15 cellular contexts compared by ENCODE assay signal in the genomic region with DNA sequence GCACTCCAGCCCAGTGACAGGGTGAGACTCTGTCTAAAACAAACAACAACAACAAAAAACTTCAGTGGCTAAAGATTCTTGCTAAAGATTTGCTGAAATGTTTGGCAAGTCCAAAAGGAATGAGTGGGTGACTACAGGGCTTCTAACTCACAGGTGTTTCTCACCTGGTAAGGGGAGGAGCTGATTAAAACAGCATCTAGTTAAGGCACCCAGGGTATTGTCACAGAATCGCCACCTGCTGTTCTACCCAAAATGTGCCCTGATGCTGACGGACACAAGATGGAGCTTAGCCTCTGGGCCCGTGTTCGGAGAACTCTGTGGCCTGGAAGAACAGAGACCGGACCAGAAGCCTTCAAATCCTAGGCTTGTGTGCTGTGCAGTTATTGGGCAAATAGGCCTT.
A peak's percentile ranks its signal among the peaks of the same experiment; 100 is the strongest.
DNase-seq lines count a peak whose midpoint lies in the region; ATAC-seq, FAIRE-seq and TF ChIP-seq lines count a peak whose summit lies in the region.
"Had no signal": no experiment of that assay in that cellular context is flagged by ENCODE, and none has a peak within 500 bp of the region (broad histone marks: within the 10 kb centered on the region; RNA-seq: fewer than 3 reads in every experiment).

No MANE protein-coding gene starts in this region.

- DNase-seq in DMS 273 (lab: John Stamatoyannopoulos, UW; ENCODE audit: unreplicated experiment) (peak; percentile 48), DMS 273 treated with DMSO at 0.1 percent for 48 hours (lab: John Stamatoyannopoulos, UW) (no peak), H9 (no peak), esophagus muscularis mucosa (ENCODE audit: extremely low spot score) (peak; percentile 77), progenitor cell of endocrine pancreas (ENCODE audit: low spot score, unreplicated experiment) (no peak), T-cell (no peak), HepG2 (ENCODE audit: low spot score) (no peak)
- DNase-seq: AML-193, DMS79 had no signal

- no peak for FAIRE-seq in HepG2 (lab: Jason Lieb, UNC)
- FAIRE-seq: GM12891, H54, HTR-8/SVneo had no signal

- TF ChIP-seq EP300 in esophagus muscularis mucosa (IDR thresholded peaks at IDR 0.05) (no peak), HepG2 (IDR thresholded peaks at IDR 0.05; ENCODE audit: low read depth in 2 of 2, low read length in 2 of 2) (no peak), HepG2 (CRISPR knock-in tag; IDR thresholded peaks at IDR 0.05; ENCODE audit: borderline replicate concordance) (no peak)

- H3K9ac ChIP-seq in H9 (ENCODE audit: extremely low read depth, insufficient read length, low read length) (no peak overlapping the region), HepG2 (ENCODE audit: insufficient read depth, low read depth, low read length) (no peak overlapping the region)
- H3K9ac ChIP-seq: BLaER1 had no signal

- TF ChIP-seq RAD21 in HepG2 (CRISPR knock-in tag; IDR thresholded peaks at IDR 0.05): no peak

- H3K27ac Mint-ChIP-seq in H9 (peak overlapping the region in 2 of 3 experiments; percentile 41 to 62; a peak in 2 of 7 replicates), progenitor cell of endocrine pancreas (peak overlapping the region; percentile 56), T-cell (peak overlapping the region in 1 of 2 donors; percentile 34)

- BruUV-seq in HepG2 (replicated peaks; lab: Mats Ljungman, UMichigan): no TSS peak

- peaks cover 21 to 67% (median 37%) of the 10 kb centered on the region in 3 experiments for H3K36me3 Mint-ChIP-seq in H9 (ENCODE audit: insufficient read depth in 1 of 3, low read depth in 3 of 3)
- H3K36me3 Mint-ChIP-seq in progenitor cell of endocrine pancreas (ENCODE audit: insufficient read depth): peaks cover 28% of the 10 kb centered on the region
- peaks cover 6% of the 10 kb centered on the region for H3K36me3 Mint-ChIP-seq in T-cell

- H3K27me3 Mint-ChIP-seq in H9 (ENCODE audit: low read depth) (peaks cover 3% of the 10 kb centered on the region), progenitor cell of endocrine pancreas (peaks cover under 1% of the 10 kb centered on the region), T-cell (no peaks in the 10 kb centered on the region)

- H3K4me1 Mint-ChIP-seq in H9 (peaks cover 10 to 19% of the 10 kb centered on the region in 2 experiments), progenitor cell of endocrine pancreas (ENCODE audit: low read depth) (no peaks in the 10 kb centered on the region), T-cell (peaks cover 9 to 15% (median 11%) of the 10 kb centered on the region in 3 donors)

- H2AK5ac ChIP-seq in H9 (ENCODE audit: insufficient read length, low read length): no peak overlapping the region

- no peak overlapping the region for H2BK5ac ChIP-seq in H9 (ENCODE audit: insufficient read length, low read length)

- no peak overlapping the region for H3K56ac ChIP-seq in H9 (ENCODE audit: insufficient read length, low read depth, low read length)

- no peak overlapping the region for H3K4ac ChIP-seq in H9 (ENCODE audit: low read depth, low read length)

- no peak overlapping the region for H2BK12ac ChIP-seq in H9 (ENCODE audit: insufficient read length, low read depth, low read length)

- no peaks in the 10 kb centered on the region for H3K4me1 ChIP-seq in H9 (ENCODE audit: insufficient read depth, low read length)
- no peaks in the 10 kb centered on the region for H3K4me1 ChIP-seq in esophagus muscularis mucosa
- peaks cover 26% of the 10 kb centered on the region for H3K4me1 ChIP-seq in HepG2 (ENCODE audit: insufficient read depth, low read length)

- H3T11ph ChIP-seq in H9 (ENCODE audit: low read length): no peak overlapping the region

- no peak overlapping the region for H3K14ac ChIP-seq in H9 (ENCODE audit: insufficient read depth, low read length)

- peak; percentile 12; the same call in 1 of the 3 replicates for TF ChIP-seq CTCF in H9 (conservative IDR thresholded peaks at IDR 0.05)
- TF ChIP-seq CTCF in esophagus muscularis mucosa (IDR thresholded peaks at IDR 0.05): no peak
- TF ChIP-seq CTCF in progenitor cell of endocrine pancreas (IDR thresholded peaks at IDR 0.05; ENCODE audit: unreplicated experiment): no peak
- no peak for TF ChIP-seq CTCF in HepG2 (CRISPR knock-in tag; IDR thresholded peaks at IDR 0.05)

- H3K4me3 ChIP-seq in esophagus muscularis mucosa (no peak overlapping the region), HepG2 (replicated peaks in 1 of 3; ENCODE audit: insufficient read depth in 1 of 3, low read depth in 2 of 3, low read length in 3 of 3) (no peak overlapping the region)
- H3K4me3 ChIP-seq: BLaER1 had no signal

- H3K27ac ChIP-seq in H9 (ENCODE audit: insufficient read length, low read depth, low read length): no peak overlapping the region
- no peak overlapping the region for H3K27ac ChIP-seq in esophagus muscularis mucosa (replicated peaks in 1 of 4)
- H3K27ac ChIP-seq in HepG2 (ENCODE audit: extremely low read length, insufficient read depth, low read length): no peak overlapping the region
- H3K27ac ChIP-seq: 22Rv1, BLaER1 had no signal

- no peaks in the 10 kb centered on the region for H3K23me2 ChIP-seq in H9 (ENCODE audit: insufficient read length, low read depth, low read length, poor library complexity, severe bottlenecking)

- no peaks in the 10 kb centered on the region for H4K20me1 ChIP-seq in H9 (ENCODE audit: control insufficient read depth, insufficient read depth, insufficient read length)
- no peaks in the 10 kb centered on the region for H4K20me1 ChIP-seq in HepG2 (ENCODE audit: insufficient read depth, low read length)

- ATAC-seq in T-cell (replicated peaks in 1 of 4) (no peak), HG03442 (IDR thresholded peaks at IDR 0.05; ENCODE audit: unreplicated experiment) (no peak), HepG2 (no peak)

- peaks cover 8 to 12% of the 10 kb centered on the region in 2 experiments for H3K9me3 Mint-ChIP-seq in H9
- H3K9me3 Mint-ChIP-seq in progenitor cell of endocrine pancreas (ENCODE audit: low read depth): peaks cover 14% of the 10 kb centered on the region
- peaks cover 8 to 18% (median 11%) of the 10 kb centered on the region in 3 donors for H3K9me3 Mint-ChIP-seq in T-cell

- no peak for TF ChIP-seq POLR2A in esophagus muscularis mucosa (IDR thresholded peaks at IDR 0.05; ENCODE audit: low read depth)
- TF ChIP-seq POLR2A in HepG2 (IDR thresholded peaks at IDR 0.05; ENCODE audit: insufficient read depth in 1 of 2, low read depth in 2 of 2, low read length in 2 of 2): no peak

- no peak overlapping the region for H3K4me2 ChIP-seq in H9 (ENCODE audit: insufficient read depth, insufficient read length, low read length)
- no peak overlapping the region for H3K4me2 ChIP-seq in HepG2 (ENCODE audit: low read depth, low read length)
- H3K4me2 ChIP-seq: BLaER1 had no signal

- H3K18ac ChIP-seq in H9 (ENCODE audit: insufficient read length, low read depth, low read length): no peak overlapping the region

- H2BK15ac ChIP-seq in H9 (ENCODE audit: low read depth, low read length): no peak overlapping the region

- H2BK120ac ChIP-seq in H9 (ENCODE audit: low read depth, low read length, poor library complexity, severe bottlenecking): no peak overlapping the region

- no CpG with 5 or more reads among the region's 5 CpGs for WGBS in H9 (ENCODE audit: extremely low coverage, insufficient read length, low lambda C conversion rate)
- WGBS in esophagus muscularis mucosa: 98% methylated on average over 5 of the region's 5 CpGs
- WGBS in HepG2 (ENCODE audit: low lambda C conversion rate): 70% methylated on average over 5 of the region's 5 CpGs

- H4K91ac ChIP-seq in H9 (ENCODE audit: insufficient read length, low read depth, low read length): no peak overlapping the region

- no peaks in the 10 kb centered on the region for H3K9me3 ChIP-seq in H9 (ENCODE audit: control insufficient read depth, low read depth, low read length)
- peaks cover 0 to 20% (median 14%) of the 10 kb centered on the region in 4 donors for H3K9me3 ChIP-seq in esophagus muscularis mucosa
- peaks cover 30% of the 10 kb centered on the region for H3K9me3 ChIP-seq in HepG2 (ENCODE audit: low read length)

- H2AFZ ChIP-seq in H9 (ENCODE audit: low read length) (no peak overlapping the region), HepG2 (ENCODE audit: low read length) (no peak overlapping the region)

- intact Hi-C loops in esophagus muscularis mucosa (cut with DNase I) (no loop called here), HepG2 (cut with micrococcal nuclease; ENCODE audit: unreplicated experiment) (no loop called here)

- no peaks in the 10 kb centered on the region for H3K27me3 ChIP-seq in H9 (ENCODE audit: insufficient read depth, low read length)
- H3K27me3 ChIP-seq in esophagus muscularis mucosa: no peaks in the 10 kb centered on the region
- no peaks in the 10 kb centered on the region for H3K27me3 ChIP-seq in HepG2 (ENCODE audit: control insufficient read depth in 1 of 2, insufficient read depth in 2 of 2, low read length in 2 of 2)
- H3K27me3 ChIP-seq: BLaER1 had no signal

- POLR2A ChIA-PET in T-cell (lab: Charles Lee) (no interaction called here), HepG2 (lab: Yijun Ruan, JAX) (no interaction called here)

- no peaks in the 10 kb centered on the region for H3K79me1 ChIP-seq in H9 (ENCODE audit: insufficient read depth, low read depth, low read length, poor library complexity, severe bottlenecking)

- no peak overlapping the region for H4K5ac ChIP-seq in H9 (ENCODE audit: insufficient read length, low read depth, low read length)

- in situ Hi-C loops in HepG2 (cut with HindIII; ENCODE audit: extremely low pct_ligation_motif_present, low pct_unique_long_range_greater_than_20kb): no loop called here

- H3K36me3 ChIP-seq in esophagus muscularis mucosa: peaks cover 5 to 20% (median 11%) of the 10 kb centered on the region in 4 donors
- H3K36me3 ChIP-seq in HepG2 (replicated peaks in 1 of 2; ENCODE audit: control insufficient read depth in 1 of 2, insufficient read depth in 2 of 2, low read length in 2 of 2): no peaks in the 10 kb centered on the region

- no peak overlapping the region for H4K8ac ChIP-seq in H9 (replicated peaks; ENCODE audit: insufficient read length, low read depth, low read length)

- CTCF ChIA-PET in T-cell (lab: Charles Lee) (interaction anchor here (0.6 to 0.7 kb wide), 2 partner anchors 75 to 1871 kb away, joined by 5 to 9 read pairs; no protein-coding TSS in a partner anchor), HepG2 (lab: Yijun Ruan, JAX; ENCODE audit: low intra/inter-chr PET ratio, low total read pairs) (no interaction called here)

- H3K4me3 Mint-ChIP-seq in H9 (no peak overlapping the region), progenitor cell of endocrine pancreas (ENCODE audit: low read depth) (no peak overlapping the region), T-cell (no peak overlapping the region)

- H2BK20ac ChIP-seq in H9 (ENCODE audit: low read depth, low read length, poor library complexity, severe bottlenecking): no peak overlapping the region

- H3K23ac ChIP-seq in H9 (ENCODE audit: insufficient read length, low read depth, low read length): no peak overlapping the region

- H3K79me2 ChIP-seq in H9 (ENCODE audit: insufficient read depth, low read length) (no peaks in the 10 kb centered on the region), HepG2 (ENCODE audit: insufficient read depth, low read length) (no peaks in the 10 kb centered on the region)

TF ChIP-seq in HepG2, 621 proteins besides CTCF, POLR2A, EP300 and RAD21 (continues in another document):
- no peak for TF ChIP-seq NFRKB (IDR thresholded peaks at IDR 0.05)

Comparison
In these comparisons a context has a peak if more than half of its experiments do, and no peak if none do; other contexts are left out.
1. DNase-seq: peak in DMS 273 (single experiment) and esophagus muscularis mucosa (single experiment); none in DMS 273 treated with DMSO at 0.1 percent for 48 hours (single experiment), H9 (single experiment), progenitor cell of endocrine pancreas (single experiment), T-cell (0 of 34) and HepG2 (single experiment).